Comparison of ENCODE assay signal across 17 cellular contexts in the genomic region with DNA sequence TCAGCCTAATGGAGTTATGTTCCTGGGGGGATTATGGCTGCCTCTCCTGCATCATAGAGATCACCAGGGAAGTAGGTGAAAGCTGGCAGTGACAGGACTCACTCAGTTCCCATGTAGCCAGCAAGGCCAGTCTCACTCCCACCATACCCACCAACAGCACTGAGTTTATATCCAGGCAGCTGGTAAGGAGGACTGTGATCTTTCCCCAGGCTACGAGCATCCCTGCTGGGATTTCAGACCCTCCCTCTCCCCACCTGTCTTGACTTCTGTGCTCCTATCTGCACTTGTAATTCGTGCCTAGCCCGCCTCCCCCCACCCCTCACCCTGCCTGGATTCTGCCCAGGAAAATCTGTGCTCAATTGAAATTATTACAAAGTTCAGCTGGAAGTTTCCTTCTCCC.
"Had no signal": no experiment of that assay in that cellular context is flagged by ENCODE, and none has a peak within 500 bp of the region (broad histone marks: within the 10 kb centered on the region; RNA-seq: fewer than 3 reads in every experiment).

No MANE protein-coding gene starts in this region.

- DNase-seq: erythroblast; kidney glomerular epithelial cell; mesendoderm; naive B cell; spleen; stimulated activated CD4-positive, alpha-beta T cell treated with anti-CD3 and anti-CD28 coated beads, Interleukin-15, amount 100 ng/mL, for 24 hours; stimulated activated CD4-positive, alpha-beta T cell treated with anti-CD3 and anti-CD28 coated beads, Interleukin-1b, Interleukin-23, amount 100 ng/mL, for 48 hours; stimulated activated CD4-positive, alpha-beta T cell treated with anti-CD3 and anti-CD28 coated beads, Interleukin-4, amount 100 ng/mL, for 24 hours; stimulated activated naive B cell treated with anti-CD40 and anti-IgM and Interleukin-4, amounts not matched to agents 10 μg/mL and 1 μg/mL and 100 μg/mL, for 72 hours; stomach; substantia nigra; transverse colon had no signal

- H3K4me3 Mint-ChIP-seq: dendritic cell treated with granulocyte-macrophage colony-stimulating factor and Interleukin-4, amounts not matched to agents 40 ng/mL and 50 ng/mL, for 4 days; naive B cell; nephron; stimulated activated naive B cell treated with anti-CD40 and anti-IgM and Interleukin-4, amounts not matched to agents 10 μg/mL and 1 μg/mL and 100 μg/mL, for 72 hours had no signal

- H3K27ac Mint-ChIP-seq: dendritic cell treated with granulocyte-macrophage colony-stimulating factor and Interleukin-4, amounts not matched to agents 40 ng/mL and 50 ng/mL, for 4 days; naive B cell; nephron; stimulated activated naive B cell treated with anti-CD40 and anti-IgM and Interleukin-4, amounts not matched to agents 10 μg/mL and 1 μg/mL and 100 μg/mL, for 72 hours had no signal

- H3K4me1 Mint-ChIP-seq: naive B cell; stimulated activated naive B cell treated with anti-CD40 and anti-IgM and Interleukin-4, amounts not matched to agents 10 μg/mL and 1 μg/mL and 100 μg/mL, for 72 hours had no signal

- H3K27me3 Mint-ChIP-seq: dendritic cell treated with granulocyte-macrophage colony-stimulating factor and Interleukin-4, amounts not matched to agents 40 ng/mL and 50 ng/mL, for 4 days; naive B cell; stimulated activated naive B cell treated with anti-CD40 and anti-IgM and Interleukin-4, amounts not matched to agents 10 μg/mL and 1 μg/mL and 100 μg/mL, for 72 hours had no signal

- H3K4me1 ChIP-seq: foreskin keratinocyte, spleen, stomach had no signal

- H3K4me3 ChIP-seq: spleen, stomach, thoracic aorta, transverse colon had no signal

- H3K27me3 ChIP-seq: foreskin keratinocyte, spleen, stomach, transverse colon had no signal

- H3K27ac ChIP-seq: foreskin keratinocyte, spleen, stomach, thoracic aorta, transverse colon had no signal

- H3K36me3 ChIP-seq: spleen, stomach, thoracic aorta, transverse colon had no signal

- H3K36me3 Mint-ChIP-seq: naive B cell; stimulated activated naive B cell treated with anti-CD40 and anti-IgM and Interleukin-4, amounts not matched to agents 10 μg/mL and 1 μg/mL and 100 μg/mL, for 72 hours had no signal

- ATAC-seq: sciatic nerve; stimulated activated naive B cell treated with anti-CD40 and anti-IgM and Interleukin-4, amounts not matched to agents 10 μg/mL and 1 μg/mL and 100 μg/mL, for 72 hours had no signal

- H3K9me3 ChIP-seq: stomach, thoracic aorta, transverse colon had no signal
